Comparison of ENCODE assay signal across 3 cellular contexts in the genomic region with DNA sequence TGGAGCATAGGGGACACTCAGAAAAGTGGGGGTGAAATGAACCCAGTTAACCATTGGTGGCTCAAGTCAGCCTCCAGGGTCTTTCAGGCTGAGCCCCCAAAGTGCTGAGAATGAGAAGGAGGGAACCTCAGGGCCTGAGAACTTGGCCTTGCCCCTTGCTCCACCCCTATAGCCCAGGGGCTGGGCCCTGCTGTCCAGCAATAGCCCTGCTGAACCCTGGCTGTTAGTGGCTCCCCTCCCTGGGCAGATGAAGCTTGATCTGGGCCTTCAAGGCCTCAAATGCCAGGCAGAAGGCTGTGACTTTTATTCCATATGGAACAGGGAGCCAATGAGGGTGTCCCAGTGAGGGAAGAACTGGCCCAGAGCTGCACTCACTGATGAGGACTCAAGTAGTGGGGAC.
TF ChIP-seq lines count a peak whose summit lies in the region.

No MANE protein-coding gene starts in this region.

TF ChIP-seq in HepG2, 621 proteins besides CTCF, POLR2A, EP300 and RAD21:
- no peak for TF ChIP-seq LRRFIP1 (CRISPR knock-in tag; conservative IDR thresholded peaks at IDR 0.05)
- TF ChIP-seq REST (IDR thresholded peaks at IDR 0.05; ENCODE audit: borderline replicate concordance in 1 of 2, low read depth in 1 of 2, low read length in 2 of 2), result peak; percentile 12 to 81
- no peak for TF ChIP-seq RAD51 (IDR thresholded peaks at IDR 0.05; ENCODE audit: borderline replicate concordance)

TF ChIP-seq in Ishikawa, 13 proteins besides CTCF, POLR2A, EP300 and RAD21:
- TF ChIP-seq REST (IDR thresholded peaks at IDR 0.05; ENCODE audit: low read depth) (peak; percentile 84), TCF12 (IDR thresholded peaks at IDR 0.05; ENCODE audit: low read depth) (no peak)
TF ChIP-seq in Ishikawa: peak in this region for 1.

TF ChIP-seq in K562, 482 proteins besides CTCF, POLR2A, EP300 and RAD21:
- peak; percentile 61; the same call in 1 of the 2 replicates for TF ChIP-seq REST (CRISPR knock-in tag; IDR thresholded peaks at IDR 0.05; ENCODE audit: low read depth)
- TF ChIP-seq ZBTB7A (IDR thresholded peaks at IDR 0.05; ENCODE audit: borderline replicate concordance, control insufficient read depth, low read depth, low read length), result 0 out of 2 replicates have a peak, but pooled peaks have one; percentile 21
- no peak for TF ChIP-seq ZNF407 (IDR thresholded peaks at IDR 0.05; ENCODE audit: low read depth)
- no peak for TF ChIP-seq CREBBP (IDR thresholded peaks at IDR 0.05; ENCODE audit: low read depth, low read length)
- TF ChIP-seq, protein P1, sequence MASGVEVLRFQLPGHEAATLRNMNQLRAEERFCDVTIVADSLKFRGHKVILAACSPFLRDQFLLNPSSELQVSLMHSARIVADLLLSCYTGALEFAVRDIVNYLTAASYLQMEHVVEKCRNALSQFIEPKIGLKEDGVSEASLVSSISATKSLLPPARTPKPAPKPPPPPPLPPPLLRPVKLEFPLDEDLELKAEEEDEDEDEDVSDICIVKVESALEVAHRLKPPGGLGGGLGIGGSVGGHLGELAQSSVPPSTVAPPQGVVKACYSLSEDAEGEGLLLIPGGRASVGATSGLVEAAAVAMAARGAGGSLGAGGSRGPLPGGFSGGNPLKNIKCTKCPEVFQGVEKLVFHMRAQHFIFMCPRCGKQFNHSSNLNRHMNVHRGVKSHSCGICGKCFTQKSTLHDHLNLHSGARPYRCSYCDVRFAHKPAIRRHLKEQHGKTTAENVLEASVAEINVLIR (CRISPR knock-in tag; IDR thresholded peaks at IDR 0.05), result no peak
- TF ChIP-seq PRMT5 (CRISPR knock-in tag; IDR thresholded peaks at IDR 0.05), result peak; percentile 38; the same call in 1 of the 2 replicates
- no peak for TF ChIP-seq ZNF778 (CRISPR knock-in tag; IDR thresholded peaks at IDR 0.05)
TF ChIP-seq in K562: peak in this region for 3.
